Comparison of ENCODE assay signal across 8 cellular contexts in the genomic region with DNA sequence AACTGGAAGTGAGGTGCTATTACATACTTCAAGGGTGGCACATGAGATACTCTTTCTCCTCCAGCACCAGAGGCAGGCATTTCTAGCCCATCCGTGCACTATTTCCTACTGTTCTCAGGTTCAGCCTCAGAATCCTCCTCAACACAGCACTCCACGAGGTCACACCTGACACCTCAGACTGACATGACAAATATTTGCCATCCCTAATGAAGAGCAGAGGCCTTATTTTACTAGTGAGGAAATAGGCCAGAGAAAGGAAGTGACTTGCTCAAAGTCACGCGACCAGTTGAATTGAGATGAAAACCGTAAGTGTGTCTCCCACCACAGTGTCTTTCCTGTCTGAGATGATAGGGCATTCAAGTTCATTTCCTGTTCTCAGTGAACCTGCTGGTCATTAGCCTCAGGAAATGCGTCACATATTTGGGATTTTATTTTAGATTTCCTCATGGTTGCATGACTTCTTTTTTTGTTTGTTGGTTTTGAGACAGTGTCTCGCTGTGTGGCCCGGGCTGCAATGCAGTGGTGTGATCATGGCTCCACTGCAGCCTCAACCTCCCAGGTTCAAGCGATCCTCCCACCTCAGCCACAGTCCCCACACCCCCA. TPM values are rescaled to one million over a fixed set of nuclear protein-coding genes. Genes with fewer than 3 reads are reported as not detected.
A peak's percentile ranks its signal among the peaks of the same experiment; 100 is the strongest.
DNase-seq lines count a peak whose midpoint lies in the region; ATAC-seq and TF ChIP-seq lines count a peak whose summit lies in the region.

No MANE protein-coding gene starts in this region.

- H3K4me3 Mint-ChIP-seq in activated CD4-positive, alpha-beta T cell treated with anti-CD3 and anti-CD28 coated beads for 36 hours = no peak overlapping the region

- H3K27me3 Mint-ChIP-seq in activated CD4-positive, alpha-beta T cell treated with anti-CD3 and anti-CD28 coated beads for 36 hours = no peaks in the 10 kb centered on the region

- H3K27ac Mint-ChIP-seq in activated CD4-positive, alpha-beta T cell treated with anti-CD3 and anti-CD28 coated beads for 36 hours = peak overlapping the region; percentile 89

- H3K9me3 Mint-ChIP-seq in activated CD4-positive, alpha-beta T cell treated with anti-CD3 and anti-CD28 coated beads for 36 hours (ENCODE audit: low read depth) = no peaks in the 10 kb centered on the region

- ATAC-seq in HG03175 (IDR thresholded peaks at IDR 0.05; ENCODE audit: unreplicated experiment) (peak; percentile 75), HG03457 (IDR thresholded peaks at IDR 0.05; ENCODE audit: unreplicated experiment) (no peak), HG02885 (IDR thresholded peaks at IDR 0.05; ENCODE audit: poor library complexity, unreplicated experiment) (no peak)
- peak; percentile 90 for ATAC-seq in activated CD4-positive, alpha-beta T cell treated with anti-CD3 and anti-CD28 coated beads for 36 hours

- H3K4me3 ChIP-seq in coronary artery = no peak overlapping the region

- peaks cover 23% of the 10 kb centered on the region for H3K4me1 Mint-ChIP-seq in activated CD4-positive, alpha-beta T cell treated with anti-CD3 and anti-CD28 coated beads for 36 hours

- intact Hi-C loops in activated CD4-positive, alpha-beta T cell treated with anti-CD3 and anti-CD28 coated beads for 36 hours (cut with DNase I, micrococcal nuclease) = no loop called here

- TF ChIP-seq CTCF in coronary artery (IDR thresholded peaks at IDR 0.05) = no peak

- no peaks in the 10 kb centered on the region for H3K36me3 Mint-ChIP-seq in activated CD4-positive, alpha-beta T cell treated with anti-CD3 and anti-CD28 coated beads for 36 hours (ENCODE audit: low read depth)

- DNase-seq in AML-193 (lab: John Stamatoyannopoulos, UW) = peak; percentile 98
- DNase-seq in activated CD4-positive, alpha-beta T cell treated with anti-CD3 and anti-CD28 coated beads for 36 hours = peak; percentile 65
- peak; percentile 95 for DNase-seq in dermis blood vessel endothelial cell
- DNase-seq in stimulated activated CD4-positive, alpha-beta T cell treated with anti-CD3 and anti-CD28 coated beads, Interleukin-12 subunit alpha, Interleukin-12 subunit beta, amount 100 ng/mL, for 4 hours = peak; percentile 18
- no peak for DNase-seq in coronary artery (ENCODE audit: low spot score)

- CTCF ChIA-PET in activated CD4-positive, alpha-beta T cell treated with anti-CD3 and anti-CD28 coated beads for 36 hours (lab: Charles Lee) = interaction anchor here (1.0 to 4.2 kb wide), 3 partner anchors 17 to 134 kb away, joined by 4 to 19 read pairs (median 11); no protein-coding TSS in a partner anchor

- POLR2A ChIA-PET in activated CD4-positive, alpha-beta T cell treated with anti-CD3 and anti-CD28 coated beads for 36 hours (lab: Charles Lee) = no interaction called here

- peak overlapping the region in 1 of 2 donors; percentile 65 for H3K27ac ChIP-seq in coronary artery

RNA-seq across cellular contexts. Expression of gene SEZ6, which starts 23.5 kb away (rescaled TPM):
- total RNA-seq in activated CD4-positive, alpha-beta T cell treated with anti-CD3 and anti-CD28 coated beads for 36 hours = not detected
- not detected in 2 replicates for total RNA-seq in dermis blood vessel endothelial cell

RNA-seq across cellular contexts. Expression of gene PHF12, which starts 31.0 kb away (rescaled TPM):
- total RNA-seq in activated CD4-positive, alpha-beta T cell treated with anti-CD3 and anti-CD28 coated beads for 36 hours = 10 to 100 TPM; 48.6 to 52.3 TPM
- 16.8 and 25.8 TPM in 2 replicates for total RNA-seq in dermis blood vessel endothelial cell

Comparison
In these comparisons a context has a peak if more than half of its experiments do, and no peak if none do; other contexts are left out.
1. ATAC-seq: peak in HG03175 (single experiment) and activated CD4-positive, alpha-beta T cell treated with anti-CD3 and anti-CD28 coated beads for 36 hours (single experiment); none in HG03457 (single experiment) and HG02885 (single experiment).